ENCODE assay signal across 28 cellular contexts in the genomic region with DNA sequence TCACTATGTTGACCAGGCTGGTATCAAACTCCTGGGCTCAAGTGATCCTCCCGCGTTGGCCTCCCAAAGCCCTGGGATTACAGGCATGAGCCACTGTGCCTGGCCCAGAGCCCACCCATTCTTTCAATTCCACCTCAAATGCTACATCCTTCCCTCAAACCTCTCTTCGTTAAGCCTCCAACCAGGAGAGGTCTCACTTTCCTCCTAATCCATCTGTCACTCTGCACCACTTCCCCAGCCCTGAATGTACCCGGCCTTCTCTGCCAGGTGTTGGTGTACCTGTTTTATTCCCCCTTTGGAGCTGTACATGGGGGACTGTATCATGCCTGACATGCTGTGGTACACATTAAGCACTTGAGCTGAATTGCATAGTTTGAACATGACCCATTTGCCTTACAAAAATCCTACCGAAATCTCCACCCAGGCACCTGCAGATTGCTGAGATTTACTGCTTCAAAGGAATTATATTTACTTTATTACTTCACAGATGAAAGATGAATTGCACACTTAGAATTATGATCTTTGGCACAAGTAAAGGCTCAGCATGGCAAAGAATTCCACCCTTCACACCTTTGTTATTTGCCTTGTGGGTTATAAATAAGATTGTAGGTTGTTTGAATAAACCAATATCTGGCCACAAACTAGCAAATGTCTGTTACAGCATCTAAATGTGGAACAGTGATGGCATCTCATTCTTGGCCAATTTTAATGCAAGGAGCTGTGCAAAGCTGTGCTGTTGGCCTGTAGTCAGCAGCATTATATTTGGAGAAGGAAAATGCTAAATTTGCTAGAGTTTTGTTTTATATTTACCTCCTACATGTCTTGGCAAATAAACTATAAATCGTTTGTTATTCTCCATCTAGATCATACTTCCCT. TPM values are rescaled to one million over a fixed set of nuclear protein-coding genes. Genes with fewer than 3 reads are reported as not detected.
DNase-seq lines count a peak whose midpoint lies in the region; ATAC-seq, FAIRE-seq and TF ChIP-seq lines count a peak whose summit lies in the region.
"Had no signal": no experiment of that assay in that cellular context is flagged by ENCODE, and none has a peak within 500 bp of the region (broad histone marks: within the 10 kb centered on the region; RNA-seq: fewer than 3 reads in every experiment).

No MANE protein-coding gene starts in this region.

- peak overlapping the region; percentile 51 for H3K27ac ChIP-seq in VCaP
- no peak overlapping the region for H3K27ac ChIP-seq in upper lobe of right lung
- H3K27ac ChIP-seq in endodermal cell (ENCODE audit: low read depth, low read length), result no peak overlapping the region
- H3K27ac ChIP-seq: adrenal gland, gastroesophageal sphincter, neural progenitor cell, right atrium auricular region, uterus had no signal

- WGBS in endodermal cell (ENCODE audit: insufficient coverage in 1 of 2, insufficient read length in 1 of 2), 2 experiments, result 84 to 93% methylated on average over 3 to 6 of the region's 6 CpGs

- peak overlapping the region; percentile 43 for H3K27ac Mint-ChIP-seq in activated naive CD8-positive, alpha-beta T cell
- H3K27ac Mint-ChIP-seq in activated naive CD8-positive, alpha-beta T cell treated with anti-CD3 and anti-CD28 coated beads for 36 hours, result no peak overlapping the region
- no peak overlapping the region for H3K27ac Mint-ChIP-seq in endodermal cell
- H3K27ac Mint-ChIP-seq: activated CD4-positive, alpha-beta memory T cell treated with anti-CD3 and anti-CD28 coated beads, Interleukin-2, amount 10 ng/mL, durations not matched to agents 7 days and 5 days; activated T-helper 1 cell treated with anti-CD3 and anti-CD28 coated beads, Interleukin-12 subunit alpha, Interleukin-12 subunit beta, Interleukin-2, Interleukin-4 antibody, amounts not matched to agents 30 ng/mL and 10 ng/mL and 1 ng/mL, durations not matched to agents 14 hours and 24 hours and 36 hours; CD4-positive, CD25-positive, alpha-beta regulatory T cell; memory B cell; neural progenitor cell; stimulated activated naive CD8-positive, alpha-beta T cell treated with anti-CD3 and anti-CD28 coated beads, Interleukin-15, amount 100 ng/mL, for 72 hours; T-helper 2 cell treated with Interferon-gamma antibody and Interleukin-4, amounts not matched to agents 5 μg/mL and 100 μg/mL, for 36 hours had no signal

- TF ChIP-seq CTCF in VCaP (conservative IDR thresholded peaks at IDR 0.05) (no peak; the same call in 1 of the 2 replicates), upper lobe of right lung (IDR thresholded peaks at IDR 0.05) (no peak), endodermal cell (conservative IDR thresholded peaks at IDR 0.05) (no peak)

- no peaks in the 10 kb centered on the region for H3K9me3 Mint-ChIP-seq in activated naive CD8-positive, alpha-beta T cell (ENCODE audit: low read depth)
- H3K9me3 Mint-ChIP-seq in activated naive CD8-positive, alpha-beta T cell treated with anti-CD3 and anti-CD28 coated beads for 36 hours, result no peaks in the 10 kb centered on the region
- H3K9me3 Mint-ChIP-seq in endodermal cell, result no peaks in the 10 kb centered on the region
- H3K9me3 Mint-ChIP-seq: activated CD4-positive, alpha-beta memory T cell treated with anti-CD3 and anti-CD28 coated beads, Interleukin-2, amount 10 ng/mL, durations not matched to agents 7 days and 5 days; activated T-helper 1 cell treated with anti-CD3 and anti-CD28 coated beads, Interleukin-12 subunit alpha, Interleukin-12 subunit beta, Interleukin-2, Interleukin-4 antibody, amounts not matched to agents 30 ng/mL and 10 ng/mL and 1 ng/mL, durations not matched to agents 14 hours and 24 hours and 36 hours; neural progenitor cell; stimulated activated naive CD8-positive, alpha-beta T cell treated with anti-CD3 and anti-CD28 coated beads, Interleukin-15, amount 100 ng/mL, for 72 hours; T-helper 2 cell treated with Interferon-gamma antibody and Interleukin-4, amounts not matched to agents 5 μg/mL and 100 μg/mL, for 36 hours had no signal

- intact Hi-C loops in left colon (cut with DNase I, micrococcal nuclease), result no loop called here
- intact Hi-C loops in upper lobe of right lung (cut with DNase I), result no loop called here

- no peaks in the 10 kb centered on the region for H3K9me3 ChIP-seq in upper lobe of right lung
- H3K9me3 ChIP-seq in endodermal cell (ENCODE audit: control insufficient read depth, low read length), result no peaks in the 10 kb centered on the region
- H3K9me3 ChIP-seq: adrenal gland, gastroesophageal sphincter, right atrium auricular region, uterus had no signal

- H3K4me3 ChIP-seq in upper lobe of right lung, result no peak overlapping the region
- no peak overlapping the region for H3K4me3 ChIP-seq in endodermal cell (ENCODE audit: low read length)
- H3K4me3 ChIP-seq: adrenal gland, gastroesophageal sphincter, GM12878, neural progenitor cell, right atrium auricular region, uterus had no signal

- no peak overlapping the region for H3K4me3 Mint-ChIP-seq in activated naive CD8-positive, alpha-beta T cell
- no peak overlapping the region for H3K4me3 Mint-ChIP-seq in activated naive CD8-positive, alpha-beta T cell treated with anti-CD3 and anti-CD28 coated beads for 36 hours
- no peak overlapping the region for H3K4me3 Mint-ChIP-seq in endodermal cell
- H3K4me3 Mint-ChIP-seq: activated CD4-positive, alpha-beta memory T cell treated with anti-CD3 and anti-CD28 coated beads, Interleukin-2, amount 10 ng/mL, durations not matched to agents 7 days and 5 days; activated T-helper 1 cell treated with anti-CD3 and anti-CD28 coated beads, Interleukin-12 subunit alpha, Interleukin-12 subunit beta, Interleukin-2, Interleukin-4 antibody, amounts not matched to agents 30 ng/mL and 10 ng/mL and 1 ng/mL, durations not matched to agents 14 hours and 24 hours and 36 hours; CD4-positive, CD25-positive, alpha-beta regulatory T cell; memory B cell; neural progenitor cell; stimulated activated naive CD8-positive, alpha-beta T cell treated with anti-CD3 and anti-CD28 coated beads, Interleukin-15, amount 100 ng/mL, for 72 hours; T-helper 2 cell treated with Interferon-gamma antibody and Interleukin-4, amounts not matched to agents 5 μg/mL and 100 μg/mL, for 36 hours had no signal

- no peak for DNase-seq in activated naive CD8-positive, alpha-beta T cell treated with anti-CD3 and anti-CD28 coated beads for 36 hours
- DNase-seq in left colon (no peak), upper lobe of right lung (no peak), GM12891 (ENCODE audit: insufficient read length, low spot score) (no peak), endodermal cell (no peak)
- DNase-seq: activated CD4-positive, alpha-beta memory T cell treated with anti-CD3 and anti-CD28 coated beads, Interleukin-2, amount 10 ng/mL, durations not matched to agents 7 days and 5 days; activated CD8-positive, alpha-beta memory T cell treated with anti-CD3 and anti-CD28 coated beads, Interleukin-2, amount 50 U/mL, for 4 hours; activated naive CD4-positive, alpha-beta T cell treated with Interleukin-2 at 50 U/mL for 16 hours; adrenal gland; CD4-positive, CD25-positive, alpha-beta regulatory T cell; EL; NCI-H146; NCI-H2107; posterior cingulate gyrus; stimulated activated naive CD8-positive, alpha-beta T cell treated with anti-CD3 and anti-CD28 coated beads, Interleukin-15, amount 100 ng/mL, for 72 hours; uterus had no signal

- FAIRE-seq in GM12891 (lab: Jason Lieb, UNC), result no peak
- FAIRE-seq: A204.1, GM12878 had no signal

- H3K27me3 ChIP-seq in upper lobe of right lung (no peaks in the 10 kb centered on the region), endodermal cell (ENCODE audit: control insufficient read depth, insufficient read depth, low read length, poor library complexity, severe bottlenecking) (no peaks in the 10 kb centered on the region)
- H3K27me3 ChIP-seq: adrenal gland, neural progenitor cell, right atrium auricular region, uterus had no signal

- no peaks in the 10 kb centered on the region for H3K36me3 Mint-ChIP-seq in activated naive CD8-positive, alpha-beta T cell
- no peaks in the 10 kb centered on the region for H3K36me3 Mint-ChIP-seq in activated naive CD8-positive, alpha-beta T cell treated with anti-CD3 and anti-CD28 coated beads for 36 hours
- no peaks in the 10 kb centered on the region for H3K36me3 Mint-ChIP-seq in endodermal cell (ENCODE audit: low read depth)
- H3K36me3 Mint-ChIP-seq: CD4-positive, CD25-positive, alpha-beta regulatory T cell; memory B cell; neural progenitor cell had no signal

- H3K9ac ChIP-seq in endodermal cell (ENCODE audit: extremely low read depth, low read length, poor library complexity, severe bottlenecking), result no peak overlapping the region
- H3K9ac ChIP-seq: neural progenitor cell had no signal

- TF ChIP-seq POLR2A in GM12891 (IDR thresholded peaks at IDR 0.05; ENCODE audit: low read depth, low read length), result no peak

- peak; percentile 83 for ATAC-seq in left colon
- peak; percentile 72 for ATAC-seq in upper lobe of right lung
- no peak for ATAC-seq in GM18519 (IDR thresholded peaks at IDR 0.05; ENCODE audit: low FRiP score, unreplicated experiment)
- ATAC-seq: gastroesophageal sphincter; GM12878; Right ventricle myocardium inferior; stimulated activated naive CD8-positive, alpha-beta T cell treated with anti-CD3 and anti-CD28 coated beads, Interleukin-15, amount 100 ng/mL, for 72 hours had no signal

- peaks cover 10% of the 10 kb centered on the region for H3K27me3 Mint-ChIP-seq in activated naive CD8-positive, alpha-beta T cell
- H3K27me3 Mint-ChIP-seq in activated naive CD8-positive, alpha-beta T cell treated with anti-CD3 and anti-CD28 coated beads for 36 hours, result peaks cover 17% of the 10 kb centered on the region
- H3K27me3 Mint-ChIP-seq in endodermal cell (ENCODE audit: insufficient read depth), result peaks cover 4% of the 10 kb centered on the region
- H3K27me3 Mint-ChIP-seq: CD4-positive, CD25-positive, alpha-beta regulatory T cell had no signal

- H3K36me3 ChIP-seq in upper lobe of right lung, result no peaks in the 10 kb centered on the region
- no peaks in the 10 kb centered on the region for H3K36me3 ChIP-seq in endodermal cell (ENCODE audit: control insufficient read depth, insufficient read depth, low read length)
- H3K36me3 ChIP-seq: adrenal gland, gastroesophageal sphincter, neural progenitor cell, right atrium auricular region, uterus had no signal

- no peaks in the 10 kb centered on the region for H3K4me1 Mint-ChIP-seq in activated naive CD8-positive, alpha-beta T cell (ENCODE audit: low read depth)
- no peaks in the 10 kb centered on the region for H3K4me1 Mint-ChIP-seq in activated naive CD8-positive, alpha-beta T cell treated with anti-CD3 and anti-CD28 coated beads for 36 hours
- H3K4me1 Mint-ChIP-seq in endodermal cell, result peaks cover 2% of the 10 kb centered on the region
- H3K4me1 Mint-ChIP-seq: activated CD4-positive, alpha-beta memory T cell treated with anti-CD3 and anti-CD28 coated beads, Interleukin-2, amount 10 ng/mL, durations not matched to agents 7 days and 5 days; memory B cell; neural progenitor cell; stimulated activated naive CD8-positive, alpha-beta T cell treated with anti-CD3 and anti-CD28 coated beads, Interleukin-15, amount 100 ng/mL, for 72 hours had no signal

- H3K4me1 ChIP-seq in upper lobe of right lung (no peaks in the 10 kb centered on the region), endodermal cell (ENCODE audit: control insufficient read depth, insufficient read depth, low read length) (no peaks in the 10 kb centered on the region)
- H3K4me1 ChIP-seq: adrenal gland, gastroesophageal sphincter, uterus had no signal

RNA-seq across cellular contexts. Expression of a gene that starts 15.6 kb away (rescaled TPM):
- total RNA-seq in activated naive CD8-positive, alpha-beta T cell treated with anti-CD3 and anti-CD28 coated beads for 36 hours, result under 1 TPM; 0.22 to 0.37 TPM
- 1 to 10 TPM; 3.1 to 4.1 TPM for total RNA-seq in left colon
- total RNA-seq in upper lobe of right lung, result 27.9 TPM
- polyA plus RNA-seq in GM12891 (2012; ENCODE audit: low read depth, missing spikeins), result not detected
- 10 to 100 TPM; 20.5 to 32.6 TPM for total RNA-seq in endodermal cell
- 48.2 TPM for polyA plus RNA-seq in endodermal cell (2013, experiment 1 of 2)
- 43.5 TPM for polyA plus RNA-seq in endodermal cell (2013, experiment 2 of 2)
- total RNA-seq: activated CD4-positive, alpha-beta memory T cell treated with anti-CD3 and anti-CD28 coated beads, Interleukin-2, amount 10 ng/mL, durations not matched to agents 7 days and 5 days had no signal
- polyA plus RNA-seq: CD4-positive, CD25-positive, alpha-beta regulatory T cell had no signal
